ENCODE assay signal across 8 cellular contexts in the genomic region with DNA sequence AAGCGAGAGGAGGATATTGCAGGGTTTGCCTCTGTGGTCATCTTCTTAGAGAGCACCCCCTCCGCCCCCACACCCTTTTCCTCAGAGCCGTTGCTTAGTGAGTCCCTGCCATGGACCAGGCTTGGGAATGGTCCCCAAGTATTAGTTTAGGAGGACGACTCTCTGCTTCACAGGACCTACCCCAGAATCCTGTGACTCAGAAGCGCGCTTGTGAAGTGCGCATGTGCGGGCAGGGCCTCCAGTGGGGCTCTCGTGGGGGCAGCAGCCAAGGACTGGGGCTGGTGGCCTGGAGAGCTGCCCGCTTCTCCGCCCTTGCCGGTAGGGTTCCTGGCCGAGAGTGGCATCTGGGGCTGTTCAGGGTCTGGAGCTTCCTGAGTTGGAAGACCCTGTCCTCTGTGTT. TPM values are rescaled to one million over a fixed set of nuclear protein-coding genes. Genes with fewer than 3 reads are reported as not detected.
DNase-seq lines count a peak whose midpoint lies in the region; ATAC-seq and TF ChIP-seq lines count a peak whose summit lies in the region.

No MANE protein-coding gene starts in this region.

- H3K36me3 Mint-ChIP-seq in MCF 10A (ENCODE audit: insufficient read depth, unreplicated experiment) = peaks cover 19% of the 10 kb centered on the region

- CTCF ChIA-PET in MCF 10A (lab: Yijun Ruan, JAX) = interaction anchor here (0.6 to 3.8 kb wide), 2 partner anchors 11 to 203 kb away, joined by 3 to 22 read pairs; no protein-coding TSS in a partner anchor

- H3K9me3 Mint-ChIP-seq in MCF 10A (ENCODE audit: unreplicated experiment) = no peaks in the 10 kb centered on the region

- DNase-seq in AG09309 (ENCODE audit: low read depth) (no peak), NB4 (ENCODE audit: low read depth) (peak; percentile 84), MCF 10A (ENCODE audit: unreplicated experiment) (no peak), medulla oblongata (ENCODE audit: extremely low spot score) (peak; percentile 36), GM19240 (ENCODE audit: insufficient read length, low spot score) (no peak)

- intact Hi-C loops in MCF 10A (cut with micrococcal nuclease) = loop anchor here (5.0 kb wide), 1 partner anchor 56 kb away; no protein-coding TSS in a partner anchor

- TF ChIP-seq CTCF in AG09309 (IDR thresholded peaks at IDR 0.05; ENCODE audit: control insufficient read depth, insufficient read depth, low read depth, low read length, missing control alignments) = no peak
- no peak for TF ChIP-seq CTCF in NB4 (IDR thresholded peaks at IDR 0.05; ENCODE audit: low read depth, low read length)
- no peak for TF ChIP-seq CTCF in MCF 10A (IDR thresholded peaks at IDR 0.05; ENCODE audit: unreplicated experiment)

- no peak overlapping the region for H3K27ac Mint-ChIP-seq in MCF 10A (ENCODE audit: low read depth, unreplicated experiment)

- ATAC-seq in GM21360 (IDR thresholded peaks at IDR 0.05; ENCODE audit: unreplicated experiment) (no peak), HG03565 (IDR thresholded peaks at IDR 0.05; ENCODE audit: unreplicated experiment) (no peak)
- no peak for ATAC-seq in activated CD4-positive, CD25-positive, alpha-beta regulatory T cell treated with anti-CD3 and anti-CD28 coated beads, Interleukin-2, amount 50 U/mL, for 24 hours

- POLR2A ChIA-PET in MCF 10A (lab: Yijun Ruan, JAX) = interaction anchor here (1.4 to 3.1 kb wide), 4 partner anchors 39 to 88 kb away, joined by 4 to 53 read pairs (median 25); a partner anchor contains a TSS

- H3K4me3 ChIP-seq in AG09309 (ENCODE audit: control insufficient read depth, low read depth, low read length) (peak overlapping the region; percentile 19), NB4 (ENCODE audit: low read depth, low read length) (peak overlapping the region; percentile 54)

- no peaks in the 10 kb centered on the region for H3K27me3 Mint-ChIP-seq in MCF 10A (ENCODE audit: insufficient read depth, unreplicated experiment)

- peaks cover 18% of the 10 kb centered on the region for H3K4me1 Mint-ChIP-seq in MCF 10A (ENCODE audit: insufficient read depth, unreplicated experiment)

- H3K4me3 Mint-ChIP-seq in MCF 10A (ENCODE audit: unreplicated experiment) = peak overlapping the region; percentile 53

- BruUV-seq in MCF 10A (replicated peaks; lab: Mats Ljungman, UMichigan) = no TSS peak

- no peak for TF ChIP-seq POLR2A in NB4 (IDR thresholded peaks at IDR 0.05; ENCODE audit: extremely low read depth, insufficient read length)

RNA-seq across cellular contexts. Expression of a gene that starts 37.3 kb away (rescaled TPM):
- 360 TPM in 2 replicates for total RNA-seq in MCF 10A (2022)

RNA-seq across cellular contexts. Expression of a gene that starts 59.4 kb away (rescaled TPM):
- total RNA-seq in MCF 10A (2022) = 2.8 and 4.3 TPM in 2 replicates

Comparison
In these comparisons a context has a peak if more than half of its experiments do, and no peak if none do; other contexts are left out.
1. DNase-seq: peak in NB4 (single experiment) and medulla oblongata (single experiment); none in AG09309 (single experiment), MCF 10A (single experiment) and GM19240 (single experiment).